ENCODE assay signal across 1 cellular context in the genomic region with DNA sequence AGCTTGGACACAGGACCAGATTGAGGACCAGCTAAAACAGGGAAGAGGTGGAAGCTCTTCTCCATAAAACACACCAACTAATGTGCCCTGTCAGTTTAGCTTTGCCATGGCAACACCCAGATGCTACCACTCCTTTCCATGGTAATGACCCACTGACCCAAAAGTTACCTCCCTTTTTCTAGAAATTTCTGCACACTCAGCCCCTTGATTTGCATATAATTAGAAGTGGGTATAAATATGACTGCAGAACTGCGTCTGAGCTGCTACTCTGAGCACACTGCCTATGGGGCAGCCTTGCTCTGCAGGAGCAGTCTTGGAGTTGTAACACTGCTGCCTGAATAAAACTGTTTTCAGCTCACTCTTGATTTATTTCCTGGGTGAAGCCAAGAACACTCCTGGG.
TF ChIP-seq lines count a peak whose summit lies in the region.

No MANE protein-coding gene starts in this region.

TF ChIP-seq in A549, 52 proteins besides CTCF, POLR2A, EP300 and RAD21 (continued from another document):
- TF ChIP-seq, protein P1, sequence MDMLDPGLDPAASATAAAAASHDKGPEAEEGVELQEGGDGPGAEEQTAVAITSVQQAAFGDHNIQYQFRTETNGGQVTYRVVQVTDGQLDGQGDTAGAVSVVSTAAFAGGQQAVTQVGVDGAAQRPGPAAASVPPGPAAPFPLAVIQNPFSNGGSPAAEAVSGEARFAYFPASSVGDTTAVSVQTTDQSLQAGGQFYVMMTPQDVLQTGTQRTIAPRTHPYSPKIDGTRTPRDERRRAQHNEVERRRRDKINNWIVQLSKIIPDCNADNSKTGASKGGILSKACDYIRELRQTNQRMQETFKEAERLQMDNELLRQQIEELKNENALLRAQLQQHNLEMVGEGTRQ (IDR thresholded peaks at IDR 0.05) = no peak
TF ChIP-seq in A549: peak in this region for 0.
